Comparison of ENCODE assay signal across 8 cellular contexts in genomic region chr13:72726185-72726584, GRCh38. TPM values are rescaled to one million over a fixed set of nuclear protein-coding genes. Genes with fewer than 3 reads are reported as not detected.
DNase-seq lines count a peak whose midpoint lies in the region; ATAC-seq and TF ChIP-seq lines count a peak whose summit lies in the region.
"Not testable (repeated sequence)": the region's sequence is repeated elsewhere in the genome, so short reads cannot be mapped to it uniquely, and the experiment has no call there.

No MANE protein-coding gene starts in this region.

- not testable (repeated sequence) for H3K4me1 ChIP-seq in ACC112 (ENCODE audit: control insufficient read depth, insufficient read depth, low read length, unreplicated experiment); fibroblast of lung (ENCODE audit: control insufficient read depth, extremely low read depth, insufficient read depth, low read length); mesenchymal stem cell (ENCODE audit: control insufficient read depth, insufficient read depth, low read depth, low read length)

- H2BK5ac ChIP-seq in mesenchymal stem cell (ENCODE audit: low read depth, low read length, poor library complexity, severe bottlenecking) = not testable (repeated sequence)

- H3K4me3 ChIP-seq in ACC112 (ENCODE audit: low read depth, low read length) (peak overlapping the region; percentile 92), GM12865 (ENCODE audit: low read depth, low read length) (peak overlapping the region; percentile 100), NB4 (ENCODE audit: low read depth, low read length) (peak overlapping the region; percentile 87), astrocyte of the cerebellum (ENCODE audit: low read depth, low read length) (peak overlapping the region; percentile 93), fibroblast of lung (replicated peaks in 1 of 4; ENCODE audit: control extremely low read depth in 1 of 4, insufficient read depth in 1 of 4, low read depth in 3 of 4, low read length in 4 of 4) (peak overlapping the region; percentile 27 to 91 (median 82)), mesenchymal stem cell (ENCODE audit: insufficient read depth in 1 of 2, low read depth in 1 of 2, low read length in 2 of 2) (peak overlapping the region in 1 of 2 experiments; percentile 97), skeletal muscle cell (ENCODE audit: low read depth, low read length) (peak overlapping the region; percentile 98)

- not testable (repeated sequence) for DNase-seq in GM12865 (ENCODE audit: low read depth); WTC11 (ENCODE audit: low spot score); astrocyte of the cerebellum (ENCODE audit: low read depth); fibroblast of lung (ENCODE audit: low read depth in 2 of 2); mesenchymal stem cell; skeletal muscle cell (ENCODE audit: low read depth)
- DNase-seq in NB4 (ENCODE audit: low read depth) = peak; percentile 48

- peak overlapping the region; percentile 91 for H3K4me3 Mint-ChIP-seq in WTC11

- H4K8ac ChIP-seq in mesenchymal stem cell (ENCODE audit: low read length) = not testable (repeated sequence)

- not testable (repeated sequence) for H4K20me1 ChIP-seq in fibroblast of lung (ENCODE audit: control insufficient read depth, extremely low read depth, insufficient read depth, low read length)

- not testable (repeated sequence) for H2BK15ac ChIP-seq in mesenchymal stem cell (ENCODE audit: low read depth, poor library complexity, severe bottlenecking)

- H2AK5ac ChIP-seq in mesenchymal stem cell (ENCODE audit: low read length, severe bottlenecking) = not testable (repeated sequence)

- H2BK12ac ChIP-seq in mesenchymal stem cell (ENCODE audit: low read length in 2 of 2) = not testable (repeated sequence)

- not testable (repeated sequence) for H3K27ac Mint-ChIP-seq in WTC11

- POLR2A ChIA-PET in WTC11 (lab: Charles Lee) = not testable (repeated sequence)

- H3K36me3 ChIP-seq in ACC112 (ENCODE audit: insufficient read depth, low read length); fibroblast of lung (ENCODE audit: control insufficient read depth, insufficient read depth, low read length): not testable (repeated sequence)
- H3K36me3 ChIP-seq in mesenchymal stem cell (ENCODE audit: control insufficient read depth in 1 of 2, insufficient read depth in 2 of 2, low read depth in 1 of 2, low read length in 2 of 2) = peaks cover 0 to 10% of the 10 kb centered on the region in 2 experiments

- in situ Hi-C loops in astrocyte of the cerebellum (cut with HindIII; ENCODE audit: low sequenced_read_pairs) = not testable (repeated sequence)

- not testable (repeated sequence) for H2BK120ac ChIP-seq in mesenchymal stem cell (ENCODE audit: low read depth, low read length)

- H3K27ac ChIP-seq in ACC112 (ENCODE audit: low read depth, low read length); fibroblast of lung (ENCODE audit: insufficient read depth, low read length); mesenchymal stem cell (ENCODE audit: low read length, poor library complexity, severe bottlenecking): not testable (repeated sequence)

- not testable (repeated sequence) for H2AFZ ChIP-seq in ACC112 (ENCODE audit: low read length, unreplicated experiment); fibroblast of lung (ENCODE audit: low read length); mesenchymal stem cell (ENCODE audit: low read depth, low read length)

- TF ChIP-seq POLR2A in NB4 (IDR thresholded peaks at IDR 0.05; ENCODE audit: extremely low read depth, insufficient read length) = not testable (repeated sequence)

- H3K9ac ChIP-seq in fibroblast of lung (ENCODE audit: insufficient read depth, low read length) = not testable (repeated sequence)
- peak overlapping the region; percentile 93 for H3K9ac ChIP-seq in mesenchymal stem cell (ENCODE audit: low read length)

- peak overlapping the region; percentile 96 for H3K4me2 ChIP-seq in fibroblast of lung (ENCODE audit: extremely low read depth, insufficient read depth, low read length)
- peak overlapping the region; percentile 45 for H3K4me2 ChIP-seq in mesenchymal stem cell (ENCODE audit: low read length, poor library complexity, severe bottlenecking)

- not testable (repeated sequence) for TF ChIP-seq CTCF in GM12865 (IDR thresholded peaks at IDR 0.05; ENCODE audit: insufficient read depth, low read depth, low read length, missing control alignments); NB4 (IDR thresholded peaks at IDR 0.05; ENCODE audit: low read depth, low read length); WTC11 (IDR thresholded peaks at IDR 0.05); astrocyte of the cerebellum (IDR thresholded peaks at IDR 0.05; ENCODE audit: low read depth, low read length, missing control alignments); fibroblast of lung (conservative IDR thresholded peaks at IDR 0.05 in 1 of 2, IDR thresholded peaks at IDR 0.05 in 1 of 2; ENCODE audit: low read depth in 1 of 2, low read length in 2 of 2)

- not testable (repeated sequence) for H3K9me3 Mint-ChIP-seq in WTC11

- not testable (repeated sequence) for H3K36me3 Mint-ChIP-seq in WTC11

- H3K18ac ChIP-seq in mesenchymal stem cell (ENCODE audit: low read depth in 1 of 2, low read length in 2 of 2) = not testable (repeated sequence)

- peaks cover 32% of the 10 kb centered on the region for H3K4me1 Mint-ChIP-seq in WTC11

- not testable (repeated sequence) for H3K27me3 Mint-ChIP-seq in WTC11 (ENCODE audit: low read depth)

- H4K91ac ChIP-seq in mesenchymal stem cell (ENCODE audit: low read length) = not testable (repeated sequence)

- peak overlapping the region in 1 of 2 experiments; percentile 60 for H3K23ac ChIP-seq in mesenchymal stem cell (ENCODE audit: low read length in 2 of 2)

- H3K79me1 ChIP-seq in mesenchymal stem cell (replicated peaks; ENCODE audit: low read length, poor library complexity, severe bottlenecking) = not testable (repeated sequence)

- WGBS in mesenchymal stem cell = 94% methylated on average over 11 of the region's 15 CpGs

- not testable (repeated sequence) for H3K27me3 ChIP-seq in ACC112 (ENCODE audit: insufficient read depth, low read length); fibroblast of lung (ENCODE audit: control insufficient read depth, insufficient read depth, low read length); mesenchymal stem cell (ENCODE audit: control insufficient read depth in 1 of 2, insufficient read depth in 1 of 2, low read length in 2 of 2)

- H3K79me2 ChIP-seq in ACC112 (ENCODE audit: control insufficient read depth, insufficient read depth, low read length, unreplicated experiment) (peaks cover 86% of the 10 kb centered on the region), fibroblast of lung (ENCODE audit: control insufficient read depth, insufficient read depth, low read length) (peaks cover 81% of the 10 kb centered on the region)

- CTCF ChIA-PET in WTC11 (lab: Charles Lee) = interaction anchor here (0.6 kb wide), 1 partner anchor 114 kb away, joined by 5 read pairs; no protein-coding TSS in a partner anchor

- not testable (repeated sequence) for H3K14ac ChIP-seq in mesenchymal stem cell (ENCODE audit: low read length in 2 of 2)

- not testable (repeated sequence) for H3K9me3 ChIP-seq in fibroblast of lung (ENCODE audit: control insufficient read depth, insufficient read depth, low read depth, low read length); mesenchymal stem cell (ENCODE audit: control insufficient read depth, low read length)

- not testable (repeated sequence) for H3K4ac ChIP-seq in mesenchymal stem cell (ENCODE audit: low read depth in 1 of 2, low read length in 2 of 2)

- ATAC-seq in WTC11 = not testable (repeated sequence)

RNA-seq across cellular contexts. Expression of gene MZT1, which starts 1.2 kb away (rescaled TPM):
- 22.8 to 23.5 TPM (median 23.2 TPM) in 3 replicates for total RNA-seq in WTC11 (2021)
- 6.4 and 12.9 TPM in 2 replicates for total RNA-seq in fibroblast of lung
- polyA plus RNA-seq in fibroblast of lung = 10.8 and 15.9 TPM in 2 replicates
- 9.8 and 17.6 TPM in 2 replicates for polyA plus RNA-seq in fibroblast of lung (2012)
- polyA minus RNA-seq in fibroblast of lung (ENCODE audit: low replicate concordance) = 0.20 and 0.33 TPM in 2 replicates
- polyA plus RNA-seq in mesenchymal stem cell (2013, experiment 1 of 2) = 7.0 TPM
- polyA plus RNA-seq in mesenchymal stem cell (2013, experiment 2 of 2) = 8.4 TPM

RNA-seq across cellular contexts. Expression of gene BORA, which starts 1.5 kb away (rescaled TPM):
- total RNA-seq in WTC11 (2021) (12.3 to 14.5 TPM (median 12.9 TPM) in 3 replicates), fibroblast of lung (2.3 and 4.8 TPM in 2 replicates)
- polyA plus RNA-seq in fibroblast of lung = 2.0 and 4.1 TPM in 2 replicates
- 2.1 and 5.8 TPM in 2 replicates for polyA plus RNA-seq in fibroblast of lung (2012)
- 0.56 and 0.67 TPM in 2 replicates for polyA minus RNA-seq in fibroblast of lung (ENCODE audit: low replicate concordance)
- polyA plus RNA-seq in mesenchymal stem cell (2013, experiment 1 of 2) = 3.4 TPM
- polyA plus RNA-seq in mesenchymal stem cell (2013, experiment 2 of 2) = 4.3 TPM

RNA-seq across cellular contexts. Expression of gene DIS3, which starts 55.5 kb away (rescaled TPM):
- 34.1 to 39.9 TPM (median 35.1 TPM) in 3 replicates for total RNA-seq in WTC11 (2021)
- total RNA-seq in fibroblast of lung = 27.0 and 31.9 TPM in 2 replicates
- polyA plus RNA-seq in fibroblast of lung = 34.6 and 41.4 TPM in 2 replicates
- polyA plus RNA-seq in fibroblast of lung (2012) = 24.8 and 28.2 TPM in 2 replicates
- polyA minus RNA-seq in fibroblast of lung (ENCODE audit: low replicate concordance) = 6.4 and 6.5 TPM in 2 replicates
- 26.4 TPM for polyA plus RNA-seq in mesenchymal stem cell (2013, experiment 1 of 2)
- polyA plus RNA-seq in mesenchymal stem cell (2013, experiment 2 of 2) = 26.5 TPM

RNA-seq across cellular contexts. Expression of gene PIBF1, which starts 55.7 kb away (rescaled TPM):
- 12.5 to 16.0 TPM (median 12.9 TPM) in 3 replicates for total RNA-seq in WTC11 (2021)
- 25.1 and 32.6 TPM in 2 replicates for total RNA-seq in fibroblast of lung
- polyA plus RNA-seq in fibroblast of lung = 8.7 and 9.6 TPM in 2 replicates
- 6.4 and 10.3 TPM in 2 replicates for polyA plus RNA-seq in fibroblast of lung (2012)
- 0.44 and 1.3 TPM in 2 replicates for polyA minus RNA-seq in fibroblast of lung (ENCODE audit: low replicate concordance)
- polyA plus RNA-seq in mesenchymal stem cell (2013, experiment 1 of 2) = 8.8 TPM
- polyA plus RNA-seq in mesenchymal stem cell (2013, experiment 2 of 2) = 8.8 TPM
